Comparison of ENCODE assay signal across 8 cellular contexts in the genomic region with DNA sequence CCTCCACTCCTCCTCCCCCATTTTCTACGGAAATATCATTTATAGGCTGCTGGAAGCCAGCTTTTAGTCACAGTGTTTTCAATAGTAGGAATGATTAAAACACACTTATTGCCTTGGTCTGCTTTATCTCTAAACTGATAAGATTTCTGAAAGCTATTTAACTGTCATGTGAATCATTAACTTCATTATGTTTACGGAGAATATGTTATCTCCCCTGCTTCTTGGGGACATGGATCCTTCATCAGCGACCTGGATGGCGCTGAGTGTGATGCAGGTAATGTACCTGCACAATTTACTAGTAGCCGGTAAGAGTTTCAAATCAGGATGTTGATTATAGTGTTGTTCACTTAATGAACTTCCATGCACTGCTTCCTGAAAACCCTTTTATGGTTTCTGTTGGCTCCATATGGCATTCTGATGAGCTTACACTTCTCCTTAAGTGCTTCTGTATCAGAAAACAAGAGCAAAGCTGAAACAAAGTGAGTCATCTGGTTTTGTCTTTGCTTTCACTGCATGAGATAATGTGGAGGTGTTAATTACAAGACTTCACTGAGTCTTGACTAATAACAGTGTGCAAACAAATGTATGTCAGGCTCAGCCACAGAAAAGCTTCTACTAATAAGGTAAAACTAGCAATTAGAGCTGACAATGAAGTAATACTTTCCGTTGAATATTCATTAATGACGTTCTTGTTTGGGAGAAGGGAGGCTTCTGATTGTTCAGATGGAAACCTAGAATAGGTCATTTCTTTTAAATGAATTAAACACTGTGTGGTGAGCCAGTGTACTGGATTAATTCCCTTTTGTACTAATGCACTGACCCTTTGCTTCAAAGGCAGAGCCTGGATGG.
DNase-seq lines count a peak whose midpoint lies in the region; ATAC-seq, FAIRE-seq and TF ChIP-seq lines count a peak whose summit lies in the region.

No MANE protein-coding gene starts in this region.

- H3K9me3 Mint-ChIP-seq in endodermal cell: no peaks in the 10 kb centered on the region
- H3K9me3 Mint-ChIP-seq in stimulated activated naive CD8-positive, alpha-beta T cell treated with anti-CD3 and anti-CD28 coated beads, Interleukin-15, amount 100 ng/mL, for 72 hours: no peaks in the 10 kb centered on the region

- peak; percentile 83 for ATAC-seq in GM18858 (IDR thresholded peaks at IDR 0.05; ENCODE audit: unreplicated experiment)
- ATAC-seq in HG02759 (IDR thresholded peaks at IDR 0.05; ENCODE audit: unreplicated experiment): peak; percentile 77
- peak; percentile 74 for ATAC-seq in stimulated activated naive CD8-positive, alpha-beta T cell treated with anti-CD3 and anti-CD28 coated beads, Interleukin-15, amount 100 ng/mL, for 72 hours

- peaks cover 53% of the 10 kb centered on the region for H3K4me1 Mint-ChIP-seq in endodermal cell
- H3K4me1 Mint-ChIP-seq in stimulated activated naive CD8-positive, alpha-beta T cell treated with anti-CD3 and anti-CD28 coated beads, Interleukin-15, amount 100 ng/mL, for 72 hours: peaks cover under 1% of the 10 kb centered on the region

- H3K4me3 Mint-ChIP-seq in endodermal cell: peak overlapping the region; percentile 8
- H3K4me3 Mint-ChIP-seq in stimulated activated naive CD8-positive, alpha-beta T cell treated with anti-CD3 and anti-CD28 coated beads, Interleukin-15, amount 100 ng/mL, for 72 hours: no peak overlapping the region

- intact Hi-C loops in ascending aorta (cut with DNase I): loop anchor here (2.0 to 10.0 kb wide), 5 partner anchors 40 to 573 kb away; no protein-coding TSS in a partner anchor

- H3K27ac Mint-ChIP-seq in endodermal cell: peak overlapping the region; percentile 71
- no peak overlapping the region for H3K27ac Mint-ChIP-seq in stimulated activated naive CD8-positive, alpha-beta T cell treated with anti-CD3 and anti-CD28 coated beads, Interleukin-15, amount 100 ng/mL, for 72 hours

- 43 to 71% methylated on average over 5 to 7 of the region's 7 CpGs for WGBS in endodermal cell (ENCODE audit: insufficient coverage in 1 of 2, insufficient read length in 1 of 2), 2 experiments

- peak overlapping the region; percentile 57 for H3K4me3 ChIP-seq in endodermal cell (ENCODE audit: low read length)
- H3K4me3 ChIP-seq in ascending aorta: no peak overlapping the region

- H3K9ac ChIP-seq in endodermal cell (ENCODE audit: extremely low read depth, low read length, poor library complexity, severe bottlenecking): no peak overlapping the region

- no peak for FAIRE-seq in HTR-8/SVneo (lab: Jason Lieb, UNC)

- TF ChIP-seq CTCF in endodermal cell (conservative IDR thresholded peaks at IDR 0.05): no peak
- no peak for TF ChIP-seq CTCF in ascending aorta (IDR thresholded peaks at IDR 0.05)

- no peaks in the 10 kb centered on the region for H3K27me3 ChIP-seq in endodermal cell (ENCODE audit: control insufficient read depth, insufficient read depth, low read length, poor library complexity, severe bottlenecking)
- H3K27me3 ChIP-seq in ascending aorta: no peaks in the 10 kb centered on the region

- H3K4me1 ChIP-seq in endodermal cell (ENCODE audit: control insufficient read depth, insufficient read depth, low read length) (peaks cover 27% of the 10 kb centered on the region), ascending aorta (peaks cover 4 to 13% of the 10 kb centered on the region in 2 donors)

- H3K27ac ChIP-seq in endodermal cell (ENCODE audit: low read depth, low read length) (no peak overlapping the region), ascending aorta (no peak overlapping the region)

- H3K9me3 ChIP-seq in endodermal cell (ENCODE audit: control insufficient read depth, low read length) (no peaks in the 10 kb centered on the region), ascending aorta (no peaks in the 10 kb centered on the region)

- no peaks in the 10 kb centered on the region for H3K36me3 ChIP-seq in endodermal cell (ENCODE audit: control insufficient read depth, insufficient read depth, low read length)
- no peaks in the 10 kb centered on the region for H3K36me3 ChIP-seq in ascending aorta

- H3K36me3 Mint-ChIP-seq in endodermal cell (ENCODE audit: low read depth): no peaks in the 10 kb centered on the region

- no peaks in the 10 kb centered on the region for H3K27me3 Mint-ChIP-seq in endodermal cell (ENCODE audit: insufficient read depth)
- H3K27me3 Mint-ChIP-seq in stimulated activated naive CD8-positive, alpha-beta T cell treated with anti-CD3 and anti-CD28 coated beads, Interleukin-15, amount 100 ng/mL, for 72 hours: peaks cover 11% of the 10 kb centered on the region

- DNase-seq in NCI-H1436 treated with DMSO at 0.1 percent for 48 hours (lab: John Stamatoyannopoulos, UW) (peak; percentile 94), endodermal cell (no peak), NCI-H2227 treated with DMSO at 0.1 percent for 48 hours (lab: John Stamatoyannopoulos, UW) (no peak), HTR-8/SVneo (ENCODE audit: insufficient read length, low spot score) (no peak), ascending aorta (ENCODE audit: low spot score in 2 of 2) (no peak)
- no peak for DNase-seq in stimulated activated naive CD8-positive, alpha-beta T cell treated with anti-CD3 and anti-CD28 coated beads, Interleukin-15, amount 100 ng/mL, for 72 hours
